24 cellular contexts compared by ENCODE assay signal in genomic region chr9:131468031-131468430, GRCh38.
"Had no signal": no experiment of that assay in that cellular context is flagged by ENCODE, and none has a peak within 500 bp of the region (broad histone marks: within the 10 kb centered on the region; RNA-seq: fewer than 3 reads in every experiment).

No MANE protein-coding gene starts in this region.

- DNase-seq: activated CD4-positive, alpha-beta memory T cell treated with anti-CD3 and anti-CD28 coated beads, Interleukin-2, amount 10 ng/mL, durations not matched to agents 7 days and 5 days; activated CD4-positive, alpha-beta T cell treated with anti-CD3 and anti-CD28 coated beads for 48 hours; activated CD8-positive, alpha-beta memory T cell treated with anti-CD3 and anti-CD28 coated beads, Interleukin-2, amount 50 U/mL, for 48 hours; activated T-cell treated with anti-CD3 and anti-CD28 coated beads, Interleukin-2, amount 50 U/mL, for 24 hours; cortex of kidney; effector memory CD8-positive, alpha-beta T cell; erythroblast; gastrocnemius medialis; left ventricle myocardium inferior; mesendoderm; mucosa of descending colon; stimulated activated CD4-positive, alpha-beta T cell treated with anti-CD3 and anti-CD28 coated beads, Interleukin-2, amount 100 ng/mL, for 48 hours; T-cell; trophoblast cell; uterus had no signal

- H3K4me3 Mint-ChIP-seq: activated CD4-positive, alpha-beta memory T cell treated with anti-CD3 and anti-CD28 coated beads, Interleukin-2, amount 10 ng/mL, durations not matched to agents 7 days and 5 days; activated naive CD8-positive, alpha-beta T cell; activated T-cell treated with anti-CD3 and anti-CD28 coated beads, Interleukin-2, amount 50 U/mL, for 24 hours; brain; effector memory CD8-positive, alpha-beta T cell; natural killer cell treated with Interleukin-12 subunit alpha and Interleukin-12 subunit beta and Interleukin-15 and Interleukin-18, amount 100 ng/mL, for 72 hours; stimulated activated naive CD8-positive, alpha-beta T cell treated with anti-CD3 and anti-CD28 coated beads, Interleukin-15, Interleukin-2, amounts not matched to agents 100 ng/mL and 50 ng/mL, for 24 hours; T-cell had no signal

- H3K27me3 Mint-ChIP-seq: activated CD4-positive, alpha-beta memory T cell treated with anti-CD3 and anti-CD28 coated beads, Interleukin-2, amount 10 ng/mL, durations not matched to agents 7 days and 5 days; activated naive CD8-positive, alpha-beta T cell; activated T-cell treated with anti-CD3 and anti-CD28 coated beads, Interleukin-2, amount 50 U/mL, for 24 hours; effector memory CD8-positive, alpha-beta T cell; natural killer cell treated with Interleukin-12 subunit alpha and Interleukin-12 subunit beta and Interleukin-15 and Interleukin-18, amount 100 ng/mL, for 72 hours; stimulated activated naive CD8-positive, alpha-beta T cell treated with anti-CD3 and anti-CD28 coated beads, Interleukin-15, Interleukin-2, amounts not matched to agents 100 ng/mL and 50 ng/mL, for 24 hours; T-cell had no signal

- H3K9me3 Mint-ChIP-seq: activated CD4-positive, alpha-beta memory T cell treated with anti-CD3 and anti-CD28 coated beads, Interleukin-2, amount 10 ng/mL, durations not matched to agents 7 days and 5 days; activated T-cell treated with anti-CD3 and anti-CD28 coated beads, Interleukin-2, amount 50 U/mL, for 24 hours; effector memory CD8-positive, alpha-beta T cell; natural killer cell treated with Interleukin-12 subunit alpha and Interleukin-12 subunit beta and Interleukin-15 and Interleukin-18, amount 100 ng/mL, for 72 hours; stimulated activated naive CD8-positive, alpha-beta T cell treated with anti-CD3 and anti-CD28 coated beads, Interleukin-15, Interleukin-2, amounts not matched to agents 100 ng/mL and 50 ng/mL, for 24 hours; T-cell had no signal

- H3K4me1 ChIP-seq: ascending aorta, uterus had no signal

- ATAC-seq: effector memory CD8-positive, alpha-beta T cell; mucosa of descending colon; natural killer cell treated with Interleukin-12 subunit alpha and Interleukin-12 subunit beta and Interleukin-15 and Interleukin-18, amount 100 ng/mL, for 72 hours; T-cell had no signal

- H3K27me3 ChIP-seq: ascending aorta, gastrocnemius medialis, hepatocyte, right atrium auricular region, uterus had no signal

- H3K4me3 ChIP-seq: ascending aorta, gastrocnemius medialis, hepatocyte, left ventricle myocardium inferior, lung, mucosa of descending colon, right atrium auricular region, thoracic aorta, uterus had no signal

- H3K27ac ChIP-seq: ascending aorta, gastrocnemius medialis, hepatocyte, right atrium auricular region, thoracic aorta, uterus had no signal

- H3K9me3 ChIP-seq: ascending aorta, gastrocnemius medialis, mucosa of descending colon, right atrium auricular region, thoracic aorta, uterus had no signal

- H3K4me1 Mint-ChIP-seq: activated CD4-positive, alpha-beta memory T cell treated with anti-CD3 and anti-CD28 coated beads, Interleukin-2, amount 10 ng/mL, durations not matched to agents 7 days and 5 days; brain had no signal

- H3K27ac Mint-ChIP-seq: activated CD4-positive, alpha-beta memory T cell treated with anti-CD3 and anti-CD28 coated beads, Interleukin-2, amount 10 ng/mL, durations not matched to agents 7 days and 5 days; activated naive CD8-positive, alpha-beta T cell; natural killer cell treated with Interleukin-12 subunit alpha and Interleukin-12 subunit beta and Interleukin-15 and Interleukin-18, amount 100 ng/mL, for 72 hours; stimulated activated naive CD8-positive, alpha-beta T cell treated with anti-CD3 and anti-CD28 coated beads, Interleukin-15, Interleukin-2, amounts not matched to agents 100 ng/mL and 50 ng/mL, for 24 hours had no signal

- H3K36me3 ChIP-seq: uterus had no signal
